ENCODE assay signal across 25 cellular contexts in the genomic region with DNA sequence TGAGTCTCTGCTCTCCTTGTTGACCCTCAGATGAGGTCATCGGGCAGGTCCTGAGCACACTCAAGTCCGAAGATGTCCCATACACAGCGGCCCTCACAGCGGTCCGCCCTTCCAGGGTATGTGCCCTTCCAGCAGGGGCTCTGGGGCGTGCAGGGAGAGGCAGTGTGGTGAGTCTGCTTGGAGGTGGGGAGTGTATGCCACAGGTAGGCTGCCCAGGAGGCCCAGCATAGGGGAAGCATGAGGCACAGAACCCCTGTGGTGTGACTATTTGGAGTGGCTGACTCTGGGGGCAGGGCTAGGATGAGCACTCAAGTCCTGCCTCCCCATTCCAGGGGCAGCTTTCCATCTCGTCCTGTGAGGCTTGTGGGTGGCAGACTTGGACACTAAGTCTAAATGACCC.
"Had no signal": no experiment of that assay in that cellular context is flagged by ENCODE, and none has a peak within 500 bp of the region (broad histone marks: within the 10 kb centered on the region; RNA-seq: fewer than 3 reads in every experiment).

No MANE protein-coding gene starts in this region.

- DNase-seq: dorsolateral prefrontal cortex; effector CD4-positive, alpha-beta T cell; foreskin fibroblast; gastrocnemius medialis; head of caudate nucleus; naive B cell; nephron progenitor cell; stimulated activated CD4-positive, alpha-beta T cell treated with anti-CD3 and anti-CD28 coated beads, Interleukin-2, amount 100 ng/mL, for 24 hours; stimulated activated CD4-positive, alpha-beta T cell treated with anti-CD3 and anti-CD28 coated beads, Interleukin-4, amount 100 ng/mL, for 24 hours; stimulated activated naive CD8-positive, alpha-beta T cell treated with anti-CD3 and anti-CD28 coated beads, Interleukin-15, Interleukin-2, amounts not matched to agents 100 U/mL and 50 U/mL, for 24 hours; substantia nigra; testis; tibial artery; upper lobe of left lung had no signal

- H3K36me3 Mint-ChIP-seq: memory B cell, naive B cell had no signal

- H3K36me3 ChIP-seq: prostate gland had no signal

- H3K27ac Mint-ChIP-seq: nephron progenitor cell; stimulated activated effector memory CD8-positive, alpha-beta T cell treated with anti-CD3 and anti-CD28 coated beads, Interleukin-12 subunit alpha, Interleukin-12 subunit beta, amount 100 ng/mL, for 72 hours had no signal

- ATAC-seq: esophagus mucosa; gastrocnemius medialis; left lobe of liver; sciatic nerve; stimulated activated effector memory CD8-positive, alpha-beta T cell treated with anti-CD3 and anti-CD28 coated beads, Interleukin-12 subunit alpha, Interleukin-12 subunit beta, amount 100 ng/mL, for 72 hours; stimulated activated naive CD8-positive, alpha-beta T cell treated with anti-CD3 and anti-CD28 coated beads, Interleukin-15, Interleukin-2, amounts not matched to agents 100 U/mL and 50 U/mL, for 24 hours had no signal

- H3K27me3 Mint-ChIP-seq: memory B cell, naive B cell had no signal

- H3K9me3 ChIP-seq: gastrocnemius medialis, prostate gland, right atrium auricular region, testis, tibial artery had no signal

- H3K4me3 Mint-ChIP-seq: memory B cell; nephron progenitor cell; stimulated activated effector memory CD8-positive, alpha-beta T cell treated with anti-CD3 and anti-CD28 coated beads, Interleukin-12 subunit alpha, Interleukin-12 subunit beta, amount 100 ng/mL, for 72 hours had no signal

- H3K4me3 ChIP-seq: dorsolateral prefrontal cortex, gastrocnemius medialis, lung, prostate gland, right atrium auricular region, smooth muscle cell, testis, tibial artery, upper lobe of left lung had no signal

- H3K27me3 ChIP-seq: gastrocnemius medialis, right atrium auricular region, testis, tibial artery, upper lobe of left lung had no signal

- H3K27ac ChIP-seq: dorsolateral prefrontal cortex, epithelial cell of prostate, gastrocnemius medialis, parathyroid adenoma, prostate gland, right atrium auricular region, testis, tibial artery, upper lobe of left lung had no signal

- H3K9me3 Mint-ChIP-seq: memory B cell; stimulated activated effector memory CD8-positive, alpha-beta T cell treated with anti-CD3 and anti-CD28 coated beads, Interleukin-12 subunit alpha, Interleukin-12 subunit beta, amount 100 ng/mL, for 72 hours had no signal

- H3K4me1 ChIP-seq: prostate gland, testis had no signal
